Comparison of ENCODE assay signal across 8 cellular contexts in genomic region chr5:3602713-3603502, GRCh38. TPM values are rescaled to one million over a fixed set of nuclear protein-coding genes. Genes with fewer than 3 reads are reported as not detected.
A peak's percentile ranks its signal among the peaks of the same experiment; 100 is the strongest.
DNase-seq lines count a peak whose midpoint lies in the region; ATAC-seq and TF ChIP-seq lines count a peak whose summit lies in the region.

No MANE protein-coding gene starts in this region.

- ATAC-seq in HG03135 (IDR thresholded peaks at IDR 0.05; ENCODE audit: unreplicated experiment) (no peak), GM18498 (IDR thresholded peaks at IDR 0.05; ENCODE audit: unreplicated experiment) (no peak)

- H3K4me3 Mint-ChIP-seq in neural crest cell: peak overlapping the region; percentile 77

- H3K27ac Mint-ChIP-seq in neural crest cell (ENCODE audit: unreplicated experiment): no peak overlapping the region

- TF ChIP-seq CTCF in fibroblast of villous mesenchyme (IDR thresholded peaks at IDR 0.05; ENCODE audit: insufficient read depth, low read depth, low read length) (peak; percentile 29), neural crest cell (conservative IDR thresholded peaks at IDR 0.05) (peak; percentile 69)

- H3K27me3 Mint-ChIP-seq in neural crest cell (ENCODE audit: low read depth): peaks cover 74% of the 10 kb centered on the region

- no peak overlapping the region for H3K4me3 ChIP-seq in fibroblast of villous mesenchyme (ENCODE audit: low read depth, low read length)

- H3K4me1 Mint-ChIP-seq in neural crest cell: peaks cover 35% of the 10 kb centered on the region

- H3K36me3 Mint-ChIP-seq in neural crest cell (ENCODE audit: low read depth): peaks cover 10% of the 10 kb centered on the region

- peak; percentile 66 for DNase-seq in AG08396 (ENCODE audit: low spot score)
- DNase-seq in RPMI8226: peak; percentile 53
- no peak for DNase-seq in fibroblast of villous mesenchyme (ENCODE audit: low read depth)
- DNase-seq in neural crest cell (ENCODE audit: low read depth, low spot score): no peak
- no peak for DNase-seq in D341Med (ENCODE audit: low spot score)
- DNase-seq in NCI-H510A treated with DMSO at 0.1 percent for 48 hours (lab: John Stamatoyannopoulos, UW): no peak

- H3K9me3 Mint-ChIP-seq in neural crest cell: no peaks in the 10 kb centered on the region

RNA-seq across cellular contexts. Expression of gene IRX1, which starts 7.3 kb away (rescaled TPM):
- total RNA-seq in fibroblast of villous mesenchyme (not detected in 2 replicates), neural crest cell (24.8 and 26.1 TPM in 2 replicates)

Comparison
In these comparisons a context has a peak if more than half of its experiments do, and no peak if none do; other contexts are left out.
1. DNase-seq: peak in AG08396 (single experiment) and RPMI8226 (single experiment); none in fibroblast of villous mesenchyme (single experiment), neural crest cell (single experiment), D341Med (single experiment) and NCI-H510A treated with DMSO at 0.1 percent for 48 hours (single experiment).
2. RNA of gene IRX1, which starts 7.3 kb away (total RNA-seq): 24.8 to 26.1 TPM in neural crest cell; not detected in fibroblast of villous mesenchyme; every median in the first group is over 10 times any median in the second.